ENCODE assay signal across 24 cellular contexts in genomic region chr13:93730780-93731179, GRCh38.
DNase-seq lines count a peak whose midpoint lies in the region; ATAC-seq, FAIRE-seq and TF ChIP-seq lines count a peak whose summit lies in the region.
"Had no signal": no experiment of that assay in that cellular context is flagged by ENCODE, and none has a peak within 500 bp of the region (broad histone marks: within the 10 kb centered on the region; RNA-seq: fewer than 3 reads in every experiment).

No MANE protein-coding gene starts in this region.

- in situ Hi-C loops in brain microvascular endothelial cell (cut with HindIII; ENCODE audit: low pct_ligation_motif_present, low sequenced_read_pairs), result no loop called here

- no peak overlapping the region for H3K4me3 ChIP-seq in brain microvascular endothelial cell (ENCODE audit: low read depth, low read length)
- H3K4me3 ChIP-seq in lower lobe of right lung, result no peak overlapping the region
- H3K4me3 ChIP-seq in tibial artery, result no peak overlapping the region
- H3K4me3 ChIP-seq: colonic mucosa, GM12878, Peyer's patch, SJCRH30, skin epidermis, testis had no signal

- ATAC-seq in lower lobe of right lung, result peak; percentile 44 to 81
- no peak for ATAC-seq in GM19035 (IDR thresholded peaks at IDR 0.05; ENCODE audit: unreplicated experiment)
- ATAC-seq: activated CD4-positive, alpha-beta T cell treated with anti-CD3 and anti-CD28 coated beads for 36 hours; activated T-helper 17 cell treated with anti-CD3 and anti-CD28 coated beads, Interleukin-2, amount 50 U/mL, for 72 hours; GM12878; left cardiac atrium had no signal

- H3K27ac ChIP-seq in brain microvascular endothelial cell, result no peak overlapping the region
- no peak overlapping the region for H3K27ac ChIP-seq in lower lobe of right lung
- H3K27ac ChIP-seq in tibial artery, result peak overlapping the region; percentile 19 to 54
- H3K27ac ChIP-seq: colonic mucosa, Peyer's patch, SJCRH30, skin epidermis, testis had no signal

- no peak for TF ChIP-seq CTCF in brain microvascular endothelial cell (IDR thresholded peaks at IDR 0.05; ENCODE audit: low read depth, low read length, missing control alignments)
- no peak for TF ChIP-seq CTCF in lower lobe of right lung (IDR thresholded peaks at IDR 0.05)
- no peak for TF ChIP-seq CTCF in tibial artery (IDR thresholded peaks at IDR 0.05)

- DNase-seq in HTR-8/SVneo (ENCODE audit: insufficient read length, low spot score) (peak; percentile 9), brain microvascular endothelial cell (peak; percentile 25), lower lobe of right lung (no peak), tibial artery (no peak), C1 segment of cervical spinal cord (lab: John Stamatoyannopoulos, UW) (no peak), NCI-H524 treated with DMSO at 0.1 percent for 48 hours (lab: John Stamatoyannopoulos, UW) (no peak)
- DNase-seq in activated CD4-positive, alpha-beta T cell treated with anti-CD3 and anti-CD28 coated beads for 4 hours, result no peak
- DNase-seq: activated CD4-positive, alpha-beta T cell treated with anti-CD3 and anti-CD28 coated beads for 36 hours; colonic mucosa; DND-41; left cardiac atrium; NCI-H1105 treated with DMSO at 0.1 percent for 48 hours; NCI-H2081; NCI-H510A; nephron progenitor cell; NK-92 treated with Interleukin-12 subunit alpha and Interleukin-12 subunit beta, amount 100 ng/mL, for 24 hours; Peyer's patch; SJCRH30; stimulated activated naive CD4-positive, alpha-beta T cell; testis had no signal

- no peaks in the 10 kb centered on the region for H3K36me3 ChIP-seq in brain microvascular endothelial cell (replicated peaks)
- H3K36me3 ChIP-seq in lower lobe of right lung, result no peaks in the 10 kb centered on the region
- no peaks in the 10 kb centered on the region for H3K36me3 ChIP-seq in tibial artery
- H3K36me3 ChIP-seq: colonic mucosa, Peyer's patch, SJCRH30 had no signal

- H3K27me3 ChIP-seq in brain microvascular endothelial cell (replicated peaks), result no peaks in the 10 kb centered on the region
- H3K27me3 ChIP-seq in lower lobe of right lung (ENCODE audit: low read depth), result no peaks in the 10 kb centered on the region
- H3K27me3 ChIP-seq in tibial artery, result no peaks in the 10 kb centered on the region
- H3K27me3 ChIP-seq: colonic mucosa, Peyer's patch, SJCRH30, testis had no signal

- H3K4me1 ChIP-seq in lower lobe of right lung (peaks cover 9% of the 10 kb centered on the region), tibial artery (peaks cover 0 to 35% (median 11%) of the 10 kb centered on the region in 4 donors)
- H3K4me1 ChIP-seq: colonic mucosa, Peyer's patch, testis had no signal

- no peak for FAIRE-seq in HTR-8/SVneo (lab: Jason Lieb, UNC)
- FAIRE-seq: GM12878 had no signal

- H3K9me3 ChIP-seq in lower lobe of right lung (no peaks in the 10 kb centered on the region), tibial artery (no peaks in the 10 kb centered on the region)
- H3K9me3 ChIP-seq: colonic mucosa, Peyer's patch, SJCRH30, testis had no signal

- intact Hi-C loops in lower lobe of right lung (cut with DNase I) (no loop called here), tibial artery (cut with DNase I; ENCODE audit: low total_unique reads) (no loop called here)

Comparison
In these comparisons a context has a peak if more than half of its experiments do, and no peak if none do; other contexts are left out.
1. DNase-seq: peak in HTR-8/SVneo (single experiment) and brain microvascular endothelial cell (single experiment); none in lower lobe of right lung (single experiment), tibial artery (0 of 2), C1 segment of cervical spinal cord (0 of 14), NCI-H524 treated with DMSO at 0.1 percent for 48 hours (single experiment) and activated CD4-positive, alpha-beta T cell treated with anti-CD3 and anti-CD28 coated beads for 4 hours (0 of 2).
2. H3K27ac ChIP-seq: peak in tibial artery (2 of 2); none in brain microvascular endothelial cell (single experiment) and lower lobe of right lung (single experiment).